Comparison of ENCODE assay signal across 8 cellular contexts in the genomic region with DNA sequence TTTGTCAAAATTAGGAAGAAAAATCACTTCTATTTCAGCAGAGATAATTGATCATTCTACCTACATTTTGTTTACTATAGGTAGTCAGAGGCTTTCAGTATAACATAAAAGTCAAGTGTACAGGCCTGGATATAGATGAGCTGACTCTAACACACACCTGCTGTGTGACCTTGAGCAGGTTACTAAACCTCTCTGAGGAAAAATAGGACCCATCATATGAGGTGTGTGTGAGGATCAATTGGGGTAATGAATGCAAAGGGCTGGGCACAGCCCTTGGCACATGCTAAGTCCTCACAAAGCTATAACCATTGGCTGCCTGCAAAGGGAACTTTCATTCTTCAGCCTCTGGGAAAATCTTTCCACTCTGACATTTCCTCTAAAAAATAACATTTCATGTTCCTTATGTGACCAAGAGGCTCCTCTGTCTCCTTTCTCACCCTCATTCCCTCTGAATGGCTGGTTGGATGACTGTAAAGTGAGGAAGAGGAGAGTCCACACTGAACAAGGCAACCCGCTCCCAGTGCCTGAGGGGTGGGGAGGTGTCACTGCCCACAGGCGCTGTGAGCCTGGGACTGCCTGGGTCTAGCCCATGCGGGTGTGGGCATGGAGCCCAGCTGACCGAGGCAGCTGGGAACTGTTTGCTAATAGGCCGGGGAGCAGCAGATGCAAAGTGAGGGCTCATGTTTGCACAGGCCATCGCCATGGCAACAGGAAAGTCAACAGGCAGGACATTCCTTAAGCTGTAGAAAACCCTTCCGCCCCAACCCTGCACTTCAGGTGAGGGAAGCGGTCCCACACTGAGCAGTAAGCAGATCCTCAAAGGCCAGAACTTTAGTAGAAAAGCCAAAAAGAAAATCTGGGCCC.
DNase-seq lines count a peak whose midpoint lies in the region; ATAC-seq, FAIRE-seq and TF ChIP-seq lines count a peak whose summit lies in the region.

No MANE protein-coding gene starts in this region.

- peak overlapping the region; percentile 44 to 89 (median 48) for H3K9ac ChIP-seq in subcutaneous abdominal adipose tissue (ENCODE audit: low read length in 5 of 5)

- H3K4me3 ChIP-seq in subcutaneous abdominal adipose tissue (ENCODE audit: low read depth in 1 of 5, low read length in 5 of 5), result peak overlapping the region in 2 of 5 donors; percentile 32

- no peaks in the 10 kb centered on the region for H3K9me3 ChIP-seq in subcutaneous abdominal adipose tissue (ENCODE audit: control insufficient read depth in 5 of 5, low read length in 5 of 5)

- DNase-seq in H54 (ENCODE audit: insufficient read length, low spot score) (peak; percentile 73), NCI-H526 (lab: John Stamatoyannopoulos, UW) (peak; percentile 93)

- peak overlapping the region; percentile 34 for H3K27ac ChIP-seq in cingulate gyrus (ENCODE audit: low read depth, low read length)
- peak overlapping the region; percentile 40 for H3K27ac ChIP-seq in layer of hippocampus (ENCODE audit: low read depth, low read length)
- peak overlapping the region; percentile 92 for H3K27ac ChIP-seq in subcutaneous abdominal adipose tissue (ENCODE audit: low read depth, low read length)

- H3K36me3 ChIP-seq in subcutaneous abdominal adipose tissue (ENCODE audit: control insufficient read depth in 5 of 5, insufficient read depth in 5 of 5, low read length in 5 of 5), result peaks cover 0 to 25% (median 2%) of the 10 kb centered on the region in 5 donors

- peak; percentile 86 for FAIRE-seq in H54 (lab: Jason Lieb, UNC)

- no peak for TF ChIP-seq POLR2A in H54 (IDR thresholded peaks at IDR 0.05; ENCODE audit: low read depth, low read length)

- H3K27me3 ChIP-seq in layer of hippocampus (ENCODE audit: control insufficient read depth, insufficient read depth, low read length) (no peaks in the 10 kb centered on the region), subcutaneous abdominal adipose tissue (ENCODE audit: control insufficient read depth in 5 of 5, insufficient read depth in 4 of 5, low read length in 5 of 5) (peaks cover 0 to 3% (median 0%) of the 10 kb centered on the region in 5 donors)

- H3K4me1 ChIP-seq in subcutaneous abdominal adipose tissue (ENCODE audit: control insufficient read depth in 5 of 5, insufficient read depth in 5 of 5, low read length in 5 of 5), result peaks cover 7 to 37% (median 28%) of the 10 kb centered on the region in 5 donors

- no peak for ATAC-seq in HG02759 (IDR thresholded peaks at IDR 0.05; ENCODE audit: unreplicated experiment)
- no peak for ATAC-seq in HG02852 (IDR thresholded peaks at IDR 0.05; ENCODE audit: unreplicated experiment)
- ATAC-seq in HG02840 (IDR thresholded peaks at IDR 0.05; ENCODE audit: low FRiP score, unreplicated experiment), result no peak

Comparison
In these comparisons a context has a peak if more than half of its experiments do, and no peak if none do; other contexts are left out.
1. H3K27ac ChIP-seq: peak in every context shown above with its lines; median percentile 92 in subcutaneous abdominal adipose tissue; 40 in layer of hippocampus; 34 in cingulate gyrus.